8 cellular contexts compared by ENCODE assay signal in the genomic region with DNA sequence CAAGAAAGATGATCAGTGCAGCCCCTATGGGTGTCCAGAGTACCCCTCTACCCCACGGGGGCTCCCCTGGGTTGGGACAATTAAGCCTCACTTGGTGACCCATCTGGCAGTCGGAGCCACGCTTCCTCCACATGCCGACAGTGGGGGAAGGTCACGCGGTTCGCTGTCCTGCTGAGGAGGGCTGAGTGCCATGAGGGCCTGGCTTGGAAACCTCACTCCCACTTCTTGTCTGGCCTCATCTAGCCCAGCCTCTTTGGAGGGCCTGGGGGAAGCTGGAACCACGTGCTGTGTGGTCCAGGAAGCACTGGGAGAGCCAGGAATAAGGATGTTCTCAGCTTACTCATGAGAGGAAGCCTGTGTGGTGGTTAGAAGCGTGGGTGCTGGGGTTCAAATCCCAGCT. TPM values are rescaled to one million over a fixed set of nuclear protein-coding genes. Genes with fewer than 3 reads are reported as not detected.
A peak's percentile ranks its signal among the peaks of the same experiment; 100 is the strongest.
DNase-seq lines count a peak whose midpoint lies in the region; ATAC-seq and TF ChIP-seq lines count a peak whose summit lies in the region.
"Not testable (repeated sequence)": the region's sequence is repeated elsewhere in the genome, so short reads cannot be mapped to it uniquely, and the experiment has no call there.

No MANE protein-coding gene starts in this region.

- not testable (repeated sequence) for H3K27me3 Mint-ChIP-seq in activated T-cell treated with anti-CD3 and anti-CD28 coated beads, Interleukin-2, amount 50 U/mL, for 24 hours

- TF ChIP-seq EP300 in transverse colon (IDR thresholded peaks at IDR 0.05; ENCODE audit: low read depth), result not testable (repeated sequence)

- not testable (repeated sequence) for H3K9me3 ChIP-seq in lower lobe of right lung, transverse colon

- peak overlapping the region; percentile 64 for H3K27ac Mint-ChIP-seq in activated T-cell treated with anti-CD3 and anti-CD28 coated beads, Interleukin-2, amount 50 U/mL, for 24 hours

- H3K4me3 ChIP-seq in lower lobe of right lung, result peak overlapping the region; percentile 54
- peak overlapping the region in 3 of 4 donors; percentile 40 to 58 (median 51) for H3K4me3 ChIP-seq in transverse colon

- peaks cover 53% of the 10 kb centered on the region for H3K4me1 ChIP-seq in lower lobe of right lung
- peaks cover 31 to 63% (median 54%) of the 10 kb centered on the region in 4 donors for H3K4me1 ChIP-seq in transverse colon

- DNase-seq in CD1c-positive myeloid dendritic cell (ENCODE audit: extremely low spot score) (peak; percentile 90), Kasumi-1 (lab: John Stamatoyannopoulos, UW) (peak; percentile 35 to 36), cerebellar cortex (ENCODE audit: low spot score) (peak; percentile 14), globus pallidus (ENCODE audit: low spot score) (peak; percentile 69), lower lobe of right lung (peak; percentile 82), posterior vena cava (ENCODE audit: low spot score) (peak; percentile 95), transverse colon (peak; percentile 65)
- not testable (repeated sequence) for DNase-seq in activated T-cell treated with anti-CD3 and anti-CD28 coated beads, Interleukin-2, amount 50 U/mL, for 24 hours

- not testable (repeated sequence) for H3K4me3 Mint-ChIP-seq in activated T-cell treated with anti-CD3 and anti-CD28 coated beads, Interleukin-2, amount 50 U/mL, for 24 hours

- H3K27ac ChIP-seq in lower lobe of right lung (peak overlapping the region; percentile 70), transverse colon (peak overlapping the region; percentile 87 to 93 (median 89))

- 28 to 60% methylated on average over 1 to 9 of the region's 9 CpGs for WGBS in transverse colon (ENCODE audit: low coverage in 1 of 2), 2 donors

- in situ Hi-C loops in transverse colon (cut with MboI; ENCODE audit: low pct_ligation_motif_present in 1 of 4, low pct_unique_long_range_greater_than_20kb in 1 of 4, low sequenced_read_pairs in 3 of 4), result loop anchor here in 1 of 4 donors (25.0 kb wide), 1 partner anchor 120 kb away; no protein-coding TSS in a partner anchor

- not testable (repeated sequence) for H3K9me3 Mint-ChIP-seq in activated T-cell treated with anti-CD3 and anti-CD28 coated beads, Interleukin-2, amount 50 U/mL, for 24 hours

- not testable (repeated sequence) for TF ChIP-seq POLR2A in transverse colon (IDR thresholded peaks at IDR 0.05)

- peaks cover 24% of the 10 kb centered on the region for H3K36me3 Mint-ChIP-seq in activated T-cell treated with anti-CD3 and anti-CD28 coated beads, Interleukin-2, amount 50 U/mL, for 24 hours (ENCODE audit: low read depth)

- TF ChIP-seq CTCF in lower lobe of right lung (IDR thresholded peaks at IDR 0.05); transverse colon (IDR thresholded peaks at IDR 0.05): not testable (repeated sequence)

- ATAC-seq in lower lobe of right lung, result peak; percentile 81 to 88

- H3K4me1 Mint-ChIP-seq in activated T-cell treated with anti-CD3 and anti-CD28 coated beads, Interleukin-2, amount 50 U/mL, for 24 hours (ENCODE audit: low read depth), result peaks cover 41% of the 10 kb centered on the region

- H3K27me3 ChIP-seq in lower lobe of right lung (ENCODE audit: low read depth); transverse colon: not testable (repeated sequence)

- intact Hi-C loops in lower lobe of right lung (cut with DNase I); posterior vena cava (cut with DNase I); transverse colon (cut with DNase I; ENCODE audit: low total_unique reads): not testable (repeated sequence)

- not testable (repeated sequence) for H3K36me3 ChIP-seq in lower lobe of right lung, transverse colon

RNA-seq across cellular contexts. Expression of a gene that starts 1.8 kb away (rescaled TPM):
- total RNA-seq in lower lobe of right lung (349 TPM), posterior vena cava (10 to 100 TPM; 53.9 to 56.9 TPM), transverse colon (100 to 1,000 TPM; 245 to 463 (median 368) TPM)
